ENCODE assay signal across 22 cellular contexts in the genomic region with DNA sequence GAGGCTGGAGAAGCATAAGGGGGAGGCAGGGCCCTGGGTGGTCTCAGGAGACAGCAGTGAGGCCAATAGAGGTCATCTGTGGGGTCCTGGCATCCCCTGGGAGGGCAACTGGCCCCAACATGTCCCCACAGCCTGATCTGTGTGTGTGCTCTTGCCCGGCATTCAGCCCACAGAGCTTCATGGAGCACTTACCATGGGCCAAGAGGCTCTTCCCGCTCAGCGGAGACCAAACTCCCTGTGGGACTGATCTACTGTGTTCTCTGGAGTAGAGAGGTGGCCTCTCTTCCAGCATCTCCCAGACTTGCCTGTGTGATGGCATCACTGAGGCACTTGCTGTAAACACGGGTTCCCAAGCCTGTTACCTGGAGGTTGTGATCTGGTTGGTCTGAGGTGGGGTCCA.
DNase-seq lines count a peak whose midpoint lies in the region; ATAC-seq and TF ChIP-seq lines count a peak whose summit lies in the region.
"Had no signal": no experiment of that assay in that cellular context is flagged by ENCODE, and none has a peak within 500 bp of the region (broad histone marks: within the 10 kb centered on the region; RNA-seq: fewer than 3 reads in every experiment).

No MANE protein-coding gene starts in this region.

- ATAC-seq in omental fat pad (ENCODE audit: low FRiP score) (no peak), HG03521 (IDR thresholded peaks at IDR 0.05; ENCODE audit: unreplicated experiment) (no peak)

- no peak for TF ChIP-seq POLR2A in thyroid gland (IDR thresholded peaks at IDR 0.05)

- TF ChIP-seq CTCF in Caco-2 (IDR thresholded peaks at IDR 0.05; ENCODE audit: insufficient read depth in 1 of 2, low read depth in 1 of 2, low read length in 1 of 2, severe bottlenecking in 1 of 2, unreplicated experiment in 1 of 2) (no peak), liver (IDR thresholded peaks at IDR 0.05; ENCODE audit: low read depth, low read length, missing input control) (no peak), omental fat pad (IDR thresholded peaks at IDR 0.05) (no peak), thyroid gland (IDR thresholded peaks at IDR 0.05) (no peak)

- peak in 1 of 2 experiments; percentile 26 for DNase-seq in Caco-2
- peak; percentile 7 for DNase-seq in omental fat pad (ENCODE audit: low spot score)
- peak in 1 of 2 donors; percentile 27 for DNase-seq in thyroid gland
- DNase-seq in HK-2 (ENCODE audit: unreplicated experiment), result no peak
- DNase-seq in HAP-1 (ENCODE audit: low spot score in 2 of 2), result no peak
- DNase-seq: DMS53, GDM1, Kasumi-1, MG63, NCI-H1417, NCI-H1694 treated with DMSO at 0.1 percent for 48 hours, NCI-H2227 treated with DMSO at 0.1 percent for 48 hours, NCI-H510A, PC-9, RPMI8226, SHP77 treated with DMSO at 0.1 percent for 48 hours had no signal

- peaks cover 41% of the 10 kb centered on the region for H3K4me1 Mint-ChIP-seq in Caco-2 (ENCODE audit: low read depth, unreplicated experiment)
- H3K4me1 Mint-ChIP-seq: B cell had no signal

- no TSS peak for BruUV-seq in Caco-2 (replicated peaks; lab: Mats Ljungman, UMichigan)

- no peaks in the 10 kb centered on the region for H3K9me3 Mint-ChIP-seq in Caco-2 (ENCODE audit: unreplicated experiment)
- H3K9me3 Mint-ChIP-seq: CD14-positive monocyte had no signal

- peak overlapping the region; percentile 82 for H3K27ac Mint-ChIP-seq in Caco-2 (ENCODE audit: unreplicated experiment)
- H3K27ac Mint-ChIP-seq: B cell, CD14-positive monocyte had no signal

- TF ChIP-seq RAD21 in liver (IDR thresholded peaks at IDR 0.05), result no peak

- in situ Hi-C loops in HAP-1 (cut with MboI; ENCODE audit: low sequenced_read_pairs), result no loop called here

- H3K4me3 Mint-ChIP-seq in Caco-2 (ENCODE audit: unreplicated experiment), result no peak overlapping the region
- H3K4me3 Mint-ChIP-seq: B cell had no signal

- H3K4me1 ChIP-seq in Caco-2 (peaks cover 36% of the 10 kb centered on the region), liver (ENCODE audit: control insufficient read depth in 4 of 4, insufficient read depth in 4 of 4, low read length in 3 of 4) (peaks cover 1 to 15% (median 11%) of the 10 kb centered on the region in 4 donors), thyroid gland (peaks cover 40 to 61% of the 10 kb centered on the region in 2 donors), HAP-1 (no peaks in the 10 kb centered on the region)

- WGBS in liver, result 86% methylated on average over 4 of the region's 4 CpGs
- WGBS in thyroid gland, 2 donors, result 71 to 81% methylated on average over 3 to 4 of the region's 4 CpGs

- POLR2A ChIA-PET in Caco-2 (lab: Charles Lee), result no interaction called here

- no peaks in the 10 kb centered on the region for H3K36me3 ChIP-seq in Caco-2 (ENCODE audit: control insufficient read depth, insufficient read depth, low read length)
- H3K36me3 ChIP-seq in liver (ENCODE audit: control insufficient read depth in 4 of 4, insufficient read depth in 3 of 4, low read depth in 1 of 4, low read length in 3 of 4), result no peaks in the 10 kb centered on the region
- H3K36me3 ChIP-seq in thyroid gland, result no peaks in the 10 kb centered on the region
- H3K36me3 ChIP-seq in HAP-1 (replicated peaks), result no peaks in the 10 kb centered on the region
- H3K36me3 ChIP-seq: MG63 had no signal

- no peaks in the 10 kb centered on the region for H3K27me3 Mint-ChIP-seq in Caco-2 (ENCODE audit: insufficient read depth, unreplicated experiment)

- intact Hi-C loops in Caco-2 (cut with micrococcal nuclease; ENCODE audit: unreplicated experiment) (loop anchor here (2.0 kb wide), 1 partner anchor 37 kb away; no protein-coding TSS in a partner anchor), thyroid gland (cut with DNase I) (no loop called here)

- CTCF ChIA-PET in Caco-2 (lab: Charles Lee), result no interaction called here

- H3K27me3 ChIP-seq in Caco-2 (replicated peaks; ENCODE audit: control insufficient read depth, insufficient read depth, low read length) (no peaks in the 10 kb centered on the region), liver (ENCODE audit: control insufficient read depth in 4 of 4, insufficient read depth in 4 of 4, low read length in 3 of 4) (no peaks in the 10 kb centered on the region), thyroid gland (no peaks in the 10 kb centered on the region), HAP-1 (ENCODE audit: low read depth) (no peaks in the 10 kb centered on the region)
- H3K27me3 ChIP-seq: MG63 had no signal

- H3K27ac ChIP-seq in liver (ENCODE audit: low read depth in 1 of 2, low read length in 2 of 2) (peak overlapping the region; percentile 67 to 78), thyroid gland (peak overlapping the region in 2 of 3 donors; percentile 45 to 60)
- H3K27ac ChIP-seq: PC-9, SK-N-MC had no signal

- H3K9ac ChIP-seq in liver (ENCODE audit: low read depth in 1 of 2, low read length in 2 of 2), result no peak overlapping the region

- H3K9me3 ChIP-seq in Caco-2 (no peaks in the 10 kb centered on the region), liver (ENCODE audit: control insufficient read depth in 4 of 4, low read length in 3 of 4) (no peaks in the 10 kb centered on the region), thyroid gland (no peaks in the 10 kb centered on the region), HAP-1 (no peaks in the 10 kb centered on the region)
- H3K9me3 ChIP-seq: A549, MG63 had no signal

- no peaks in the 10 kb centered on the region for H3K36me3 Mint-ChIP-seq in Caco-2 (ENCODE audit: insufficient read depth, unreplicated experiment)
- H3K36me3 Mint-ChIP-seq: CD14-positive monocyte had no signal

- H3K4me3 ChIP-seq in Caco-2 (ENCODE audit: low read depth, low read length), result no peak overlapping the region
- H3K4me3 ChIP-seq in liver (ENCODE audit: low read depth in 1 of 3, low read length in 3 of 3), result no peak overlapping the region
- H3K4me3 ChIP-seq in thyroid gland (replicated peaks in 1 of 3), result no peak overlapping the region
- no peak overlapping the region for H3K4me3 ChIP-seq in HAP-1
- H3K4me3 ChIP-seq: A549, MG63, PC-9, SK-N-MC had no signal

TF ChIP-seq in liver, 16 proteins besides CTCF, POLR2A, EP300 and RAD21:
- TF ChIP-seq RXRA (IDR thresholded peaks at IDR 0.05), result no peak
TF ChIP-seq in liver: peak in this region for 0.
